17 cellular contexts compared by ENCODE assay signal in genomic region chr1:23505851-23506250, GRCh38. TPM values are rescaled to one million over a fixed set of nuclear protein-coding genes. Genes with fewer than 3 reads are reported as not detected.
DNase-seq lines count a peak whose midpoint lies in the region; ATAC-seq and TF ChIP-seq lines count a peak whose summit lies in the region.
"Had no signal": no experiment of that assay in that cellular context is flagged by ENCODE, and none has a peak within 500 bp of the region (broad histone marks: within the 10 kb centered on the region; RNA-seq: fewer than 3 reads in every experiment).

No MANE protein-coding gene starts in this region.

- POLR2A ChIA-PET in activated CD4-positive, alpha-beta T cell treated with anti-CD3 and anti-CD28 coated beads, Interleukin-2, amount 10 ng/mL, durations not matched to agents 7 days and 5 days (lab: Charles Lee) = no interaction called here

- H3K4me1 ChIP-seq in DND-41 (ENCODE audit: insufficient read depth, low read length) = no peaks in the 10 kb centered on the region
- no peaks in the 10 kb centered on the region for H3K4me1 ChIP-seq in colonic mucosa

- peak overlapping the region; percentile 50 for H3K27ac Mint-ChIP-seq in activated CD4-positive, alpha-beta T cell treated with anti-CD3 and anti-CD28 coated beads, Interleukin-2, amount 10 ng/mL, durations not matched to agents 7 days and 5 days
- no peak overlapping the region for H3K27ac Mint-ChIP-seq in activated CD4-positive, alpha-beta T cell treated with anti-CD3 and anti-CD28 coated beads, Interleukin-2, amount 10 ng/mL, durations not matched to agents 24 days and 14 days
- H3K27ac Mint-ChIP-seq in activated T-helper 17 cell treated with anti-CD3 and anti-CD28 coated beads, Interleukin-2, amount 50 U/mL, for 72 hours = peak overlapping the region; percentile 58
- H3K27ac Mint-ChIP-seq in neural crest cell (ENCODE audit: unreplicated experiment) = peak overlapping the region; percentile 40
- H3K27ac Mint-ChIP-seq: CD8-positive, alpha-beta T cell had no signal

- H3K27ac ChIP-seq in DND-41 (ENCODE audit: low read length) = no peak overlapping the region
- H3K27ac ChIP-seq in colonic mucosa = no peak overlapping the region

- H3K4me3 ChIP-seq in DND-41 (ENCODE audit: low read depth in 1 of 2, low read length in 2 of 2) (no peak overlapping the region), colonic mucosa (no peak overlapping the region)
- H3K4me3 ChIP-seq: BLaER1, GM12878 had no signal

- H3K9me3 Mint-ChIP-seq in activated CD4-positive, alpha-beta T cell treated with anti-CD3 and anti-CD28 coated beads, Interleukin-2, amount 10 ng/mL, durations not matched to agents 7 days and 5 days = no peaks in the 10 kb centered on the region
- H3K9me3 Mint-ChIP-seq in activated CD4-positive, alpha-beta T cell treated with anti-CD3 and anti-CD28 coated beads, Interleukin-2, amount 10 ng/mL, durations not matched to agents 24 days and 14 days = no peaks in the 10 kb centered on the region
- no peaks in the 10 kb centered on the region for H3K9me3 Mint-ChIP-seq in activated T-helper 17 cell treated with anti-CD3 and anti-CD28 coated beads, Interleukin-2, amount 50 U/mL, for 72 hours
- no peaks in the 10 kb centered on the region for H3K9me3 Mint-ChIP-seq in neural crest cell
- H3K9me3 Mint-ChIP-seq: CD8-positive, alpha-beta T cell; H9; IgD-negative memory B cell had no signal

- TF ChIP-seq POLR2A in GM18505 (IDR thresholded peaks at IDR 0.05; ENCODE audit: borderline replicate concordance, extremely low read depth, insufficient read depth, insufficient read length) = no peak

- ATAC-seq in DND-41 (ENCODE audit: insufficient read depth, low read depth) (0 out of 3 replicates have a peak, but pooled peaks have one; percentile 12), GM18505 (IDR thresholded peaks at IDR 0.05; ENCODE audit: unreplicated experiment) (no peak), GM21423 (IDR thresholded peaks at IDR 0.05; ENCODE audit: unreplicated experiment) (no peak)
- no peak for ATAC-seq in activated T-helper 17 cell treated with anti-CD3 and anti-CD28 coated beads, Interleukin-2, amount 50 U/mL, for 72 hours (replicated peaks)
- ATAC-seq: CD8-positive, alpha-beta T cell; GM12878 had no signal

- H3K4me2 ChIP-seq in DND-41 (ENCODE audit: insufficient read depth, low read length) = no peak overlapping the region
- H3K4me2 ChIP-seq: BLaER1 had no signal

- no peaks in the 10 kb centered on the region for H3K27me3 Mint-ChIP-seq in activated CD4-positive, alpha-beta T cell treated with anti-CD3 and anti-CD28 coated beads, Interleukin-2, amount 10 ng/mL, durations not matched to agents 7 days and 5 days
- H3K27me3 Mint-ChIP-seq in activated CD4-positive, alpha-beta T cell treated with anti-CD3 and anti-CD28 coated beads, Interleukin-2, amount 10 ng/mL, durations not matched to agents 24 days and 14 days = peaks cover 2% of the 10 kb centered on the region
- no peaks in the 10 kb centered on the region for H3K27me3 Mint-ChIP-seq in activated T-helper 17 cell treated with anti-CD3 and anti-CD28 coated beads, Interleukin-2, amount 50 U/mL, for 72 hours
- H3K27me3 Mint-ChIP-seq in neural crest cell (ENCODE audit: low read depth) = no peaks in the 10 kb centered on the region
- H3K27me3 Mint-ChIP-seq: IgD-negative memory B cell had no signal

- H3K9me3 ChIP-seq in DND-41 (ENCODE audit: insufficient read depth, low read length, severe bottlenecking) (no peaks in the 10 kb centered on the region), colonic mucosa (no peaks in the 10 kb centered on the region)
- H3K9me3 ChIP-seq: BLaER1 had no signal

- intact Hi-C loops in activated CD4-positive, alpha-beta T cell treated with anti-CD3 and anti-CD28 coated beads, Interleukin-2, amount 10 ng/mL, durations not matched to agents 24 days and 14 days (cut with micrococcal nuclease) = no loop called here
- intact Hi-C loops in colonic mucosa (cut with DNase I) = no loop called here

- no peak overlapping the region for H3K4me3 Mint-ChIP-seq in activated CD4-positive, alpha-beta T cell treated with anti-CD3 and anti-CD28 coated beads, Interleukin-2, amount 10 ng/mL, durations not matched to agents 7 days and 5 days
- no peak overlapping the region for H3K4me3 Mint-ChIP-seq in activated CD4-positive, alpha-beta T cell treated with anti-CD3 and anti-CD28 coated beads, Interleukin-2, amount 10 ng/mL, durations not matched to agents 24 days and 14 days
- no peak overlapping the region for H3K4me3 Mint-ChIP-seq in activated T-helper 17 cell treated with anti-CD3 and anti-CD28 coated beads, Interleukin-2, amount 50 U/mL, for 72 hours
- H3K4me3 Mint-ChIP-seq in neural crest cell = no peak overlapping the region
- H3K4me3 Mint-ChIP-seq: CD8-positive, alpha-beta T cell; H9; IgD-negative memory B cell had no signal

- H4K20me1 ChIP-seq in DND-41 (ENCODE audit: insufficient read depth, low read length) = peaks cover 31% of the 10 kb centered on the region

- H3K36me3 Mint-ChIP-seq in activated CD4-positive, alpha-beta T cell treated with anti-CD3 and anti-CD28 coated beads, Interleukin-2, amount 10 ng/mL, durations not matched to agents 7 days and 5 days (ENCODE audit: low read depth) = peaks cover 38% of the 10 kb centered on the region
- peaks cover 32% of the 10 kb centered on the region for H3K36me3 Mint-ChIP-seq in activated CD4-positive, alpha-beta T cell treated with anti-CD3 and anti-CD28 coated beads, Interleukin-2, amount 10 ng/mL, durations not matched to agents 24 days and 14 days (ENCODE audit: low read depth)
- H3K36me3 Mint-ChIP-seq in activated T-helper 17 cell treated with anti-CD3 and anti-CD28 coated beads, Interleukin-2, amount 50 U/mL, for 72 hours (ENCODE audit: low read depth) = peaks cover 20% of the 10 kb centered on the region
- H3K36me3 Mint-ChIP-seq in neural crest cell (ENCODE audit: low read depth) = no peaks in the 10 kb centered on the region
- H3K36me3 Mint-ChIP-seq: CD8-positive, alpha-beta T cell had no signal

- H3K9ac ChIP-seq in DND-41 (ENCODE audit: low read depth, low read length) = no peak overlapping the region
- no peak overlapping the region for H3K9ac ChIP-seq in colonic mucosa (ENCODE audit: low read depth in 2 of 2, low read length in 2 of 2)
- H3K9ac ChIP-seq: BLaER1 had no signal

- CTCF ChIA-PET in activated CD4-positive, alpha-beta T cell treated with anti-CD3 and anti-CD28 coated beads, Interleukin-2, amount 10 ng/mL, durations not matched to agents 7 days and 5 days (lab: Charles Lee) = interaction anchor here (0.8 to 4.2 kb wide), 2 partner anchors 9 to 34 kb away, joined by 3 to 34 read pairs; no protein-coding TSS in a partner anchor

- H2AFZ ChIP-seq in DND-41 (ENCODE audit: low read depth, low read length) = no peak overlapping the region

- H3K27me3 ChIP-seq in DND-41 (ENCODE audit: insufficient read depth, low read length, poor library complexity) (no peaks in the 10 kb centered on the region), colonic mucosa (no peaks in the 10 kb centered on the region)
- H3K27me3 ChIP-seq: BLaER1 had no signal

- H3K36me3 ChIP-seq in DND-41 (ENCODE audit: insufficient read depth, low read length) (peaks cover 52% of the 10 kb centered on the region), colonic mucosa (no peaks in the 10 kb centered on the region)

- TF ChIP-seq CTCF in DND-41 (IDR thresholded peaks at IDR 0.05; ENCODE audit: borderline replicate concordance, extremely low read depth, low read length, poor library complexity, severe bottlenecking) (no peak), neural crest cell (conservative IDR thresholded peaks at IDR 0.05) (no peak), colonic mucosa (IDR thresholded peaks at IDR 0.05) (no peak)

- DNase-seq in activated CD4-positive, alpha-beta T cell treated with anti-CD3 and anti-CD28 coated beads, Interleukin-2, amount 10 ng/mL, durations not matched to agents 7 days and 5 days = no peak
- no peak for DNase-seq in activated CD4-positive, alpha-beta T cell treated with anti-CD3 and anti-CD28 coated beads, Interleukin-2, amount 10 ng/mL, durations not matched to agents 24 days and 14 days
- DNase-seq in DND-41 = no peak
- DNase-seq in neural crest cell (ENCODE audit: low read depth, low spot score) = no peak
- DNase-seq in colonic mucosa = no peak
- DNase-seq: 8988T; Calu3; CD8-positive, alpha-beta T cell; DMS79 treated with DMSO at 0.1 percent for 48 hours; EL; H9 had no signal

- H3K4me1 Mint-ChIP-seq in activated CD4-positive, alpha-beta T cell treated with anti-CD3 and anti-CD28 coated beads, Interleukin-2, amount 10 ng/mL, durations not matched to agents 7 days and 5 days = no peaks in the 10 kb centered on the region
- H3K4me1 Mint-ChIP-seq in activated CD4-positive, alpha-beta T cell treated with anti-CD3 and anti-CD28 coated beads, Interleukin-2, amount 10 ng/mL, durations not matched to agents 24 days and 14 days = peaks cover under 1% of the 10 kb centered on the region
- peaks cover 7% of the 10 kb centered on the region for H3K4me1 Mint-ChIP-seq in activated T-helper 17 cell treated with anti-CD3 and anti-CD28 coated beads, Interleukin-2, amount 50 U/mL, for 72 hours
- H3K4me1 Mint-ChIP-seq in neural crest cell = peaks cover 8% of the 10 kb centered on the region

- no peaks in the 10 kb centered on the region for H3K79me2 ChIP-seq in DND-41 (ENCODE audit: insufficient read depth, low read length)

RNA-seq across cellular contexts. Expression of gene ASAP3, which starts 21.9 kb away (rescaled TPM):
- total RNA-seq in activated CD4-positive, alpha-beta T cell treated with anti-CD3 and anti-CD28 coated beads, Interleukin-2, amount 10 ng/mL, durations not matched to agents 7 days and 5 days = under 1 TPM; 0.25 to 0.52 TPM
- 0.40 and 0.63 TPM in 2 replicates for total RNA-seq in activated CD4-positive, alpha-beta T cell treated with anti-CD3 and anti-CD28 coated beads, Interleukin-2, amount 10 ng/mL, durations not matched to agents 24 days and 14 days
- 1 to 10 TPM in 1 of 2 donors, under 1 TPM in 1; 0.37 to 1.0 TPM for total RNA-seq in activated T-helper 17 cell treated with anti-CD3 and anti-CD28 coated beads, Interleukin-2, amount 50 U/mL, for 72 hours
- total RNA-seq in neural crest cell (45.5 and 45.8 TPM in 2 replicates), colonic mucosa (10 to 100 TPM; 22.9 to 27.3 TPM)

RNA-seq across cellular contexts. Expression of gene E2F2, which starts 25.2 kb away (rescaled TPM):
- total RNA-seq in activated CD4-positive, alpha-beta T cell treated with anti-CD3 and anti-CD28 coated beads, Interleukin-2, amount 10 ng/mL, durations not matched to agents 7 days and 5 days = 100 to 1,000 TPM; 107 to 112 TPM
- 30.4 and 33.7 TPM in 2 replicates for total RNA-seq in activated CD4-positive, alpha-beta T cell treated with anti-CD3 and anti-CD28 coated beads, Interleukin-2, amount 10 ng/mL, durations not matched to agents 24 days and 14 days
- 10 to 100 TPM; 13.0 to 24.1 TPM for total RNA-seq in activated T-helper 17 cell treated with anti-CD3 and anti-CD28 coated beads, Interleukin-2, amount 50 U/mL, for 72 hours
- total RNA-seq in neural crest cell (23.5 and 23.7 TPM in 2 replicates), colonic mucosa (10 to 100 TPM in 1 of 2 donors, 1 to 10 TPM in 1; 8.2 to 32.9 TPM)

RNA-seq across cellular contexts. Expression of gene ID3, which starts 53.5 kb away (rescaled TPM):
- 10 to 100 TPM; 62.7 to 65.2 TPM for total RNA-seq in activated CD4-positive, alpha-beta T cell treated with anti-CD3 and anti-CD28 coated beads, Interleukin-2, amount 10 ng/mL, durations not matched to agents 7 days and 5 days
- 21.2 and 23.5 TPM in 2 replicates for total RNA-seq in activated CD4-positive, alpha-beta T cell treated with anti-CD3 and anti-CD28 coated beads, Interleukin-2, amount 10 ng/mL, durations not matched to agents 24 days and 14 days
- total RNA-seq in activated T-helper 17 cell treated with anti-CD3 and anti-CD28 coated beads, Interleukin-2, amount 50 U/mL, for 72 hours = 10 to 100 TPM; 19.5 to 45.2 TPM
- total RNA-seq in neural crest cell = 36.2 and 40.9 TPM in 2 replicates
- total RNA-seq in colonic mucosa = 100 to 1,000 TPM; 106 to 221 TPM

Comparison
In these comparisons a context has a peak if more than half of its experiments do, and no peak if none do; other contexts are left out.
1. RNA of gene ASAP3, which starts 21.9 kb away (total RNA-seq): 45.5 to 45.8 TPM in neural crest cell and 22.9 to 27.3 TPM in colonic mucosa; 0.37 to 1.0 TPM in activated T-helper 17 cell treated with anti-CD3 and anti-CD28 coated beads, Interleukin-2, amount 50 U/mL, for 72 hours, 0.40 to 0.63 TPM in activated CD4-positive, alpha-beta T cell treated with anti-CD3 and anti-CD28 coated beads, Interleukin-2, amount 10 ng/mL, durations not matched to agents 24 days and 14 days and 0.25 to 0.52 TPM in activated CD4-positive, alpha-beta T cell treated with anti-CD3 and anti-CD28 coated beads, Interleukin-2, amount 10 ng/mL, durations not matched to agents 7 days and 5 days; every median in the first group is over 10 times any median in the second.